Comparison of ENCODE assay signal across 22 cellular contexts in the genomic region with DNA sequence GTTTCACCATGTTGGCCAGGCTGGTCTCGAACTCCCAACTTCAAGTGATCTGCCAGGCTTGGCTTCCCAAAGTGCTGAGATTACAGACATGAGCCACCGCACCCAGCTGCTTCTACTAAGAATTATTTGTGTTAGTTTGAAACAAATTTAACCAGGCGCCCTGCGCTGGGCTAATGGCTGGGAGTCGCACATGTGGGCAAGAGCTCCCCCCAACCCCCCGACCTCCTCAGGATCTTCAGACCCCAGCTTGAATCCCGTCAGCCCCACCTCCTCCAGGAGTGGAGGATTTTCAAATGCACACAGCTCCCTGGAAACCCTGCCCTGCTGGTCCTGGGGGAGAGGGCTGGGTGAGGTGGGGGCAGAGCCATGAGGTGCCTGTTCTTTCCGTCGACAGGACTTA.
"Had no signal": no experiment of that assay in that cellular context is flagged by ENCODE, and none has a peak within 500 bp of the region (broad histone marks: within the 10 kb centered on the region; RNA-seq: fewer than 3 reads in every experiment).

No MANE protein-coding gene starts in this region.

- H3K4me1 Mint-ChIP-seq: activated naive CD8-positive, alpha-beta T cell treated with anti-CD3 and anti-CD28 coated beads, Interleukin-2, amount 50 U/mL, for 24 hours; activated T-helper 17 cell treated with anti-CD3 and anti-CD28 coated beads, Interleukin-2, amount 50 U/mL, for 72 hours; stimulated activated effector memory CD8-positive, alpha-beta T cell treated with anti-CD3 and anti-CD28 coated beads, Interleukin-12 subunit alpha, Interleukin-12 subunit beta, amount 100 ng/mL, for 72 hours had no signal

- H3K9me3 ChIP-seq: left lung, ovary, right lobe of liver, thyroid gland had no signal

- H3K4me2 ChIP-seq: smooth muscle cell had no signal

- H3K27me3 ChIP-seq: left lung, ovary, right lobe of liver, thyroid gland had no signal

- DNase-seq: activated CD4-positive, alpha-beta T cell treated with anti-CD3 and anti-CD28 coated beads, Interleukin-2, amount 50 U/mL, for 4 hours; activated naive CD4-positive, alpha-beta T cell treated with Interleukin-2 at 50 U/mL for 16 hours; activated naive CD8-positive, alpha-beta T cell treated with anti-CD3 and anti-CD28 coated beads, Interleukin-2, amount 50 U/mL, for 24 hours; anterior cingulate cortex; caudate nucleus; endodermal cell; foreskin fibroblast; head of caudate nucleus; left lung; ovary; right lobe of liver; stimulated activated CD4-positive, alpha-beta T cell treated with anti-CD3 and anti-CD28 coated beads, Interleukin-4, amount 100 ng/mL, for 24 hours; SW 1271; T-helper 2 cell; thyroid gland; WERI-Rb-1 had no signal

- H3K4me3 ChIP-seq: left lung, ovary, right lobe of liver, smooth muscle cell, thyroid gland had no signal

- H3K9me3 Mint-ChIP-seq: activated naive CD8-positive, alpha-beta T cell treated with anti-CD3 and anti-CD28 coated beads, Interleukin-2, amount 50 U/mL, for 24 hours; activated T-helper 17 cell treated with anti-CD3 and anti-CD28 coated beads, Interleukin-2, amount 50 U/mL, for 72 hours; endodermal cell; neural crest cell; stimulated activated effector memory CD8-positive, alpha-beta T cell treated with anti-CD3 and anti-CD28 coated beads, Interleukin-12 subunit alpha, Interleukin-12 subunit beta, amount 100 ng/mL, for 72 hours had no signal

- H3K4me3 Mint-ChIP-seq: activated naive CD8-positive, alpha-beta T cell treated with anti-CD3 and anti-CD28 coated beads, Interleukin-2, amount 50 U/mL, for 24 hours; activated T-helper 17 cell treated with anti-CD3 and anti-CD28 coated beads, Interleukin-2, amount 50 U/mL, for 72 hours; brain; endodermal cell; neural crest cell; stimulated activated effector memory CD8-positive, alpha-beta T cell treated with anti-CD3 and anti-CD28 coated beads, Interleukin-12 subunit alpha, Interleukin-12 subunit beta, amount 100 ng/mL, for 72 hours had no signal

- H3K27ac Mint-ChIP-seq: activated naive CD8-positive, alpha-beta T cell treated with anti-CD3 and anti-CD28 coated beads, Interleukin-2, amount 50 U/mL, for 24 hours; activated T-helper 17 cell treated with anti-CD3 and anti-CD28 coated beads, Interleukin-2, amount 50 U/mL, for 72 hours; endodermal cell; stimulated activated effector memory CD8-positive, alpha-beta T cell treated with anti-CD3 and anti-CD28 coated beads, Interleukin-12 subunit alpha, Interleukin-12 subunit beta, amount 100 ng/mL, for 72 hours had no signal

- H3K36me3 Mint-ChIP-seq: brain; stimulated activated effector memory CD8-positive, alpha-beta T cell treated with anti-CD3 and anti-CD28 coated beads, Interleukin-12 subunit alpha, Interleukin-12 subunit beta, amount 100 ng/mL, for 72 hours had no signal

- ATAC-seq: activated naive CD8-positive, alpha-beta T cell treated with anti-CD3 and anti-CD28 coated beads, Interleukin-2, amount 50 U/mL, for 24 hours; activated T-helper 17 cell treated with anti-CD3 and anti-CD28 coated beads, Interleukin-2, amount 50 U/mL, for 72 hours; left lung; right lobe of liver; stimulated activated effector memory CD8-positive, alpha-beta T cell treated with anti-CD3 and anti-CD28 coated beads, Interleukin-12 subunit alpha, Interleukin-12 subunit beta, amount 100 ng/mL, for 72 hours had no signal

- H3K27ac ChIP-seq: epithelial cell of prostate, left lung, ovary, right lobe of liver, thyroid gland, WERI-Rb-1 had no signal

- H3K27me3 Mint-ChIP-seq: activated naive CD8-positive, alpha-beta T cell treated with anti-CD3 and anti-CD28 coated beads, Interleukin-2, amount 50 U/mL, for 24 hours; activated T-helper 17 cell treated with anti-CD3 and anti-CD28 coated beads, Interleukin-2, amount 50 U/mL, for 72 hours had no signal

- H3K36me3 ChIP-seq: left lung, ovary, right lobe of liver, thyroid gland, WERI-Rb-1 had no signal
